Comparison of ENCODE assay signal across 23 cellular contexts in the genomic region with DNA sequence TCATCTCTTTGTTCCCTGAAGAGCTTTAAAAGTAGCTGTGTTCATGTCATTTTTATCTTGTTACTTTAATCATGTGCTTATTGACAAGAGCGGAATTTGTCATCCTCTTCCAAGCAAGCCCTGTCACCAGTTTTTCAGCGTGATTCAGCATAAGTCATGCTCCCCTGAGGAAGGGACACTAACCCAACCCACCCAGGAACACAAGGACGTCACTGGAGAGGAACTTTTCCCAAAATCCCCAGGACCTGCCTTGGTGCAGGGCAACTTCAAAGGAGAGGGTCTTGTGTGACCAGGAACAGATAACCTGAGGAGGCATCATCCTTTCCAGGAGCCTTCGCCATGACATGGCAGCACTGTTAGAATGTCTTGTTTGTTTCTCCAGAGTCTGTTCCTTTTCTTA.
"Had no signal": no experiment of that assay in that cellular context is flagged by ENCODE, and none has a peak within 500 bp of the region (broad histone marks: within the 10 kb centered on the region; RNA-seq: fewer than 3 reads in every experiment).

No MANE protein-coding gene starts in this region.

- DNase-seq: activated B cell treated with CpG ODN at 0.5 μM for 24 hours; activated CD4-positive, alpha-beta T cell treated with anti-CD3 and anti-CD28 coated beads for 4 hours; activated CD4-positive, alpha-beta T cell treated with anti-CD3 and anti-CD28 coated beads, Interleukin-2, amount 50 U/mL, for 48 hours; activated effector memory CD4-positive, alpha-beta T cell treated with anti-CD3 and anti-CD28 coated beads, Interleukin-2, amount 50 U/mL, for 16 hours; activated naive CD4-positive, alpha-beta T cell treated with anti-CD3 and anti-CD28 coated beads, Interleukin-2, amount 10 ng/mL, durations not matched to agents 7 days and 5 days; amygdala; foreskin keratinocyte; immature natural killer cell; kidney glomerular epithelial cell; left lung; midbrain; natural killer cell; right cardiac atrium; stimulated activated CD4-positive, alpha-beta T cell treated with anti-CD3 and anti-CD28 coated beads, Interleukin-2, amount 100 ng/mL, for 24 hours; T-helper 9 cell; transverse colon had no signal

- ATAC-seq: foreskin keratinocyte; left lung; natural killer cell; right cardiac atrium; stimulated activated effector memory CD8-positive, alpha-beta T cell treated with anti-CD3 and anti-CD28 coated beads, Interleukin-12 subunit alpha, Interleukin-12 subunit beta, amount 100 ng/mL, for 72 hours had no signal

- H3K79me2 ChIP-seq: hepatocyte, parathyroid adenoma had no signal

- H2AFZ ChIP-seq: hepatocyte, parathyroid adenoma had no signal

- H3K4me3 ChIP-seq: cardiac muscle cell, hepatocyte, left lung, transverse colon had no signal

- H3K36me3 ChIP-seq: cardiac muscle cell, left lung, neutrophil, transverse colon had no signal

- H3K9ac ChIP-seq: parathyroid adenoma had no signal

- H3K4me1 ChIP-seq: foreskin keratinocyte, parathyroid adenoma had no signal

- H3K27ac ChIP-seq: cardiac muscle cell, foreskin keratinocyte, hepatocyte, left lung, neutrophil, parathyroid adenoma, transverse colon had no signal

- FAIRE-seq: endometrium, urothelium cell line had no signal

- H3K9me3 ChIP-seq: left lung, neutrophil, transverse colon had no signal

- H3K4me2 ChIP-seq: hepatocyte had no signal
